In the genomic region with DNA sequence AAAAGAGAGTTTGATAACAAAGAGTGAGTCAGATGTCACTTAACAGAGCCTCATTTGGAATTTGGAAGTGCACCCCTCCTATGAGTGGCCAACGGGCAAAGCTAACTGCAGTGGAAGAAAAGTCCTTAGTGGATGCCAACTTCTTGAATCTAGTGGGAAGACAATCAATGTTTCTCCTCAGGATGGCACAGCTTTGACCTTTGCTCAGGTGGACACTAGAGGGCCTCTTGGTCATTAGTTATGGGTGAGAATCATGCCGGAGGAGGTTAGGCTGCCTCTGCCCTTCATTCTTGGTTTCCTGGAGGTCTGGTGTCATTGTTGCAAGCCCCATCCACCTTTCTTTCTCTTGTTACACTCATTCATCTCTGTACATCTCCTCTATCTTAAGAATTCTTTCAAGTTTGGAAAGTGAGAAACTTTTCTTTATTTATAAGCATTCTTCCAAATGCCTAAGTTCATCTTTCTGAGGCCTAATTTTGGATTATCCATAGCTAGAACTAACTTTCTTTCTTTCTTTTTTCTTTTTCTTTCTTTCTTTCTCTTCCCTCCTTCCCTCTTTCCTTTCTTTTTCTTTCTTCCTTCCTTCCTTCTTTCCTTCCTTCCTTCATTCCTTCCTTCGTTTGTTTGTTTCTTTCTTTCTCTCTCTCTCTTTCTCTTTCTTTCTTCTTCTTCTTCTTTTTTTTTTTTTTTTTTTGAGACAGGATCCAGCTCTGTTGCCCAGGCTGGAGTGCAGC, we compare ENCODE assay signal across 11 cellular contexts.
DNase-seq lines count a peak whose midpoint lies in the region; ATAC-seq and TF ChIP-seq lines count a peak whose summit lies in the region.
"Had no signal": no experiment of that assay in that cellular context is flagged by ENCODE, and none has a peak within 500 bp of the region (broad histone marks: within the 10 kb centered on the region; RNA-seq: fewer than 3 reads in every experiment).

No MANE protein-coding gene starts in this region.

- peak; percentile 57 for TF ChIP-seq CTCF in LNCAP (IDR thresholded peaks at IDR 0.05)
- TF ChIP-seq CTCF in astrocyte of the cerebellum (IDR thresholded peaks at IDR 0.05; ENCODE audit: low read depth, low read length, missing control alignments), result peak; percentile 21

- H3K56ac ChIP-seq in mesendoderm (ENCODE audit: low read length), result no peak overlapping the region

- no peak overlapping the region for H3K27ac ChIP-seq in mesendoderm (ENCODE audit: low read depth, low read length)

- H2AK5ac ChIP-seq in mesendoderm (ENCODE audit: low read length), result no peak overlapping the region

- H3K4ac ChIP-seq in mesendoderm (ENCODE audit: low read depth, low read length), result no peak overlapping the region

- no CpG with 5 or more reads among the region's 3 CpGs for WGBS in mesendoderm (ENCODE audit: extremely low coverage, insufficient coverage, low lambda C conversion rate)

- H3K18ac ChIP-seq in mesendoderm (ENCODE audit: low read length), result no peak overlapping the region

- no peaks in the 10 kb centered on the region for H3K79me1 ChIP-seq in mesendoderm (ENCODE audit: low read length)

- H3K4me2 ChIP-seq in mesendoderm (ENCODE audit: low read length), result no peak overlapping the region

- no peaks in the 10 kb centered on the region for H3K4me1 ChIP-seq in mesendoderm (ENCODE audit: control insufficient read depth, low read depth, low read length)

- H3K27me3 ChIP-seq in mesendoderm (ENCODE audit: insufficient read depth, low read length, poor library complexity), result no peaks in the 10 kb centered on the region

- H2BK120ac ChIP-seq in mesendoderm (ENCODE audit: low read depth, low read length), result no peak overlapping the region

- no peak overlapping the region for H4K5ac ChIP-seq in mesendoderm (ENCODE audit: low read length)

- no peak overlapping the region for H4K8ac ChIP-seq in mesendoderm (ENCODE audit: low read depth, low read length)

- no peak overlapping the region for H3K4me3 ChIP-seq in astrocyte of the cerebellum (ENCODE audit: low read depth, low read length)
- no peak overlapping the region for H3K4me3 ChIP-seq in mesendoderm (ENCODE audit: low read length)

- no peak overlapping the region for H3K9ac ChIP-seq in mesendoderm (ENCODE audit: low read length)

- H3K79me2 ChIP-seq in mesendoderm (ENCODE audit: control insufficient read depth, insufficient read depth, low read length), result no peaks in the 10 kb centered on the region

- in situ Hi-C loops in astrocyte of the cerebellum (cut with HindIII; ENCODE audit: low sequenced_read_pairs), result no loop called here

- H3K36me3 ChIP-seq in mesendoderm (ENCODE audit: control insufficient read depth, insufficient read depth, low read length), result no peaks in the 10 kb centered on the region

- no peak overlapping the region for H2BK5ac ChIP-seq in mesendoderm (ENCODE audit: low read length)

- H3K23ac ChIP-seq in mesendoderm (ENCODE audit: low read length), result no peak overlapping the region

- H2BK15ac ChIP-seq in mesendoderm (replicated peaks; ENCODE audit: low read depth), result no peak overlapping the region

- ATAC-seq in HG03039 (IDR thresholded peaks at IDR 0.05; ENCODE audit: unreplicated experiment), result no peak
- ATAC-seq: esophagus mucosa had no signal

- DNase-seq in ELF-1 (ENCODE audit: low read depth, low spot score), result peak; percentile 41
- DNase-seq in astrocyte of the cerebellum (ENCODE audit: low read depth), result no peak
- peak; percentile 67 for DNase-seq in mesendoderm
- DNase-seq in hippocampal formation (lab: John Stamatoyannopoulos, UW), result no peak
- no peak for DNase-seq in putamen (ENCODE audit: low spot score)
- DNase-seq: anterior cingulate cortex, HCEC 1CT, NCI-H2171 treated with DMSO at 0.1 percent for 48 hours had no signal

Comparison
In these comparisons a context has a peak if more than half of its experiments do, and no peak if none do; other contexts are left out.
1. DNase-seq: peak in ELF-1 (single experiment) and mesendoderm (single experiment); none in astrocyte of the cerebellum (single experiment), hippocampal formation (0 of 2) and putamen (single experiment).